8 cellular contexts compared by ENCODE assay signal in the genomic region with DNA sequence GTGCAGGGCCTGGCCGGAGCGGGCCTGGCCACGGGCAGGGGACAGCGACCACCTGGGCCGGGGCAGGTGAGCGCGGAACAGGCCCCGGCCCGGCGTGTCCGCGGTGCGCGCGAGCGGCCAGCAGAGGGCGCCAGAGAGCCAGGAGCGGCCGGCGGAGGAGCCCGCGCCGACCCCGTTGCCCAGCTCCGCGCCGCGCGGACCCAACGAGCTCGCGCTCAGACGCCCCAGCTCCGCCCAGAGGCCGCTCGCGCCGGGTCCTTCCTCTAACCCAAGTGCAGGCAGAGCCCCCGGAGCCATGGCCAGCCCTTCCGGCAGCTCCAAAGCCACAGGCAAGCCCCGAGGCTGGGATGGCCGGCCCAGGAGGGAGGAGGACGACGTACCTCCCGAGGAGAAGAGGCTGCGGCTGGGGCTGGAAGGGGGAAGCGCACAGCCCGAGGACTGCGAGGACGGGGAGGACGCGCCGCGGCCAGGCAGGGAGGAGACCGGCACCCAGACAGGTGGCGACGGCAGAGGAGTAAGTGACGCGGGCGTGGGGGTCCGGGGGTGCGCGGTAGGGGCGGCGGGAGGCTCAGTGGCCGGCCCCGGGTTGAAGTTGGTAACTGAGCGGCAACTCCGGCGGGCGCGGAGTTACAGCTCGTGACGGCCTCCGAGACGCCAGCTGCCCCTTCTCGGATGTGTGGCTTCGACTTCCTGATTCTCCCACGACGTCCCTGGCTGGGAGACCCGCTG.
DNase-seq lines count a peak whose midpoint lies in the region; TF ChIP-seq lines count a peak whose summit lies in the region.
"Not testable (repeated sequence)": the region's sequence is repeated elsewhere in the genome, so short reads cannot be mapped to it uniquely, and the experiment has no call there.

No MANE protein-coding gene starts in this region.

- TF ChIP-seq CTCF in mammary epithelial cell (conservative IDR thresholded peaks at IDR 0.05 in 1 of 2, IDR thresholded peaks at IDR 0.05 in 1 of 2; ENCODE audit: extremely low read depth in 1 of 2, insufficient read depth in 1 of 2, low read depth in 1 of 2, low read length in 2 of 2) (peak; percentile 22 to 47), osteocyte (IDR thresholded peaks at IDR 0.05) (peak; percentile 87)

- H3K36me3 Mint-ChIP-seq in osteocyte (ENCODE audit: unreplicated experiment): not testable (repeated sequence)

- not testable (repeated sequence) for H3K27ac ChIP-seq in HUES6 (ENCODE audit: low read depth, low read length); mammary epithelial cell (ENCODE audit: insufficient read depth, low read depth, low read length)

- dilution Hi-C loops in mammary epithelial cell (cut with HindIII; ENCODE audit: low sequenced_read_pairs): not testable (repeated sequence)

- peaks cover 10% of the 10 kb centered on the region for H3K27me3 Mint-ChIP-seq in osteocyte (ENCODE audit: unreplicated experiment)

- H3K4me1 ChIP-seq in HUES6 (ENCODE audit: control insufficient read depth, insufficient read depth, low read length): peaks cover 21% of the 10 kb centered on the region
- not testable (repeated sequence) for H3K4me1 ChIP-seq in mammary epithelial cell (ENCODE audit: insufficient read depth, low read length)

- intact Hi-C loops in mammary epithelial cell (cut with micrococcal nuclease): loop anchor here (2.0 kb wide), 1 partner anchor 127 kb away; no protein-coding TSS in a partner anchor

- H3K36me3 ChIP-seq in HUES6 (ENCODE audit: control insufficient read depth, insufficient read depth, low read length); mammary epithelial cell (ENCODE audit: insufficient read depth, low read length): not testable (repeated sequence)

- not testable (repeated sequence) for H3K9me3 Mint-ChIP-seq in osteocyte (ENCODE audit: unreplicated experiment)

- H3K9me3 ChIP-seq in HUES6 (ENCODE audit: control insufficient read depth, insufficient read depth, low read depth, low read length); mammary epithelial cell (replicated peaks; ENCODE audit: insufficient read depth, low read length): not testable (repeated sequence)

- H2AFZ ChIP-seq in mammary epithelial cell (ENCODE audit: low read depth, low read length): peak overlapping the region; percentile 86

- 8% methylated on average over 5 of the region's 81 CpGs for WGBS in mammary epithelial cell (ENCODE audit: low coverage, missing lambda C conversion rate)

- DNase-seq in COR-L47 (lab: John Stamatoyannopoulos, UW) (peak; percentile 54), NCI-H82 (lab: John Stamatoyannopoulos, UW) (peak; percentile 63), mammary epithelial cell (peak; percentile 36), hypothalamus (lab: John Stamatoyannopoulos, UW) (peak in 49 of 51 donors; percentile 5 to 75 (median 51)), osteocyte (ENCODE audit: extremely low spot score, unreplicated experiment) (peak; percentile 90)
- peak; percentile 69 to 75 for DNase-seq in activated CD4-positive, alpha-beta T cell treated with anti-CD3 and anti-CD28 coated beads, Interleukin-2, amount 50 U/mL, for 48 hours
- DNase-seq in stimulated activated CD8-positive, alpha-beta memory T cell treated with anti-CD3 and anti-CD28 coated beads, Interleukin-7, amount 100 ng/mL, for 4 hours (ENCODE audit: low read depth in 2 of 2): peak; percentile 11 to 54

- H3K27ac Mint-ChIP-seq in osteocyte (ENCODE audit: unreplicated experiment): not testable (repeated sequence)

- CTCF ChIA-PET in mammary epithelial cell (lab: Charles Lee; ENCODE audit: low non-redundant PET): interaction anchor here (0.9 kb wide), 1 partner anchor 53 kb away, joined by 3 read pairs; no protein-coding TSS in a partner anchor

- peak overlapping the region; percentile 66 for H3K4me3 Mint-ChIP-seq in osteocyte (ENCODE audit: unreplicated experiment)

- not testable (repeated sequence) for H4K20me1 ChIP-seq in mammary epithelial cell (ENCODE audit: insufficient read depth, low read length)

- BruUV-seq in mammary epithelial cell (replicated peaks; lab: Mats Ljungman, UMichigan): not testable (repeated sequence)

- peak overlapping the region; percentile 94 for H3K4me2 ChIP-seq in mammary epithelial cell (ENCODE audit: insufficient read depth, low read depth, low read length)

- peak overlapping the region; percentile 79 for H3K9ac ChIP-seq in HUES6 (ENCODE audit: low read length)
- H3K9ac ChIP-seq in mammary epithelial cell (ENCODE audit: insufficient read depth, low read length): not testable (repeated sequence)

- H3K4me3 ChIP-seq in HUES6 (ENCODE audit: low read depth, low read length) (peak overlapping the region; percentile 73), mammary epithelial cell (replicated peaks in 1 of 3; ENCODE audit: insufficient read depth in 1 of 3, low read depth in 2 of 3, low read length in 3 of 3) (peak overlapping the region in 2 of 3 experiments; percentile 42 to 45)

- peaks cover 12% of the 10 kb centered on the region for H3K27me3 ChIP-seq in HUES6 (ENCODE audit: control insufficient read depth, insufficient read depth, low read length)
- H3K27me3 ChIP-seq in mammary epithelial cell (ENCODE audit: insufficient read depth, low read length): not testable (repeated sequence)

- in situ Hi-C loops in mammary epithelial cell (cut with MboI; ENCODE audit: low sequenced_read_pairs in 2 of 2): loop anchor here in 1 of 2 donors (10.0 kb wide), 1 partner anchor 123 kb away; no protein-coding TSS in a partner anchor

- not testable (repeated sequence) for H3K4me1 Mint-ChIP-seq in osteocyte (ENCODE audit: unreplicated experiment)

- H3K79me2 ChIP-seq in mammary epithelial cell (ENCODE audit: insufficient read depth, low read length): not testable (repeated sequence)

Comparison
In these comparisons a context has a peak if more than half of its experiments do, and no peak if none do; other contexts are left out.
1. DNase-seq: peak in every context shown above with its lines; median percentile 90 in osteocyte; 72 in activated CD4-positive, alpha-beta T cell treated with anti-CD3 and anti-CD28 coated beads, Interleukin-2, amount 50 U/mL, for 48 hours; 63 in NCI-H82; 54 in COR-L47; 51 in hypothalamus; 36 in mammary epithelial cell; 32 in stimulated activated CD8-positive, alpha-beta memory T cell treated with anti-CD3 and anti-CD28 coated beads, Interleukin-7, amount 100 ng/mL, for 4 hours.